ENCODE assay signal across 22 cellular contexts in genomic region chr6:169806718-169807117, GRCh38. TPM values are rescaled to one million over a fixed set of nuclear protein-coding genes. Genes with fewer than 3 reads are reported as not detected.
DNase-seq lines count a peak whose midpoint lies in the region; ATAC-seq lines count a peak whose summit lies in the region.
"Had no signal": no experiment of that assay in that cellular context is flagged by ENCODE, and none has a peak within 500 bp of the region (broad histone marks: within the 10 kb centered on the region; RNA-seq: fewer than 3 reads in every experiment).

No MANE protein-coding gene starts in this region.

- no peak overlapping the region for H3K4me3 ChIP-seq in naive thymus-derived CD4-positive, alpha-beta T cell (ENCODE audit: low read length)
- H3K4me3 ChIP-seq: cardiac muscle cell, HAP-1 had no signal

- CTCF ChIA-PET in activated CD8-positive, alpha-beta memory T cell treated with anti-CD3 and anti-CD28 coated beads, Interleukin-2, amount 10 ng/mL, durations not matched to agents 7 days and 5 days (lab: Charles Lee) = interaction anchor here (1.0 to 6.2 kb wide), 5 partner anchors 13 to 710 kb away, joined by 4 to 74 read pairs (median 4); no protein-coding TSS in a partner anchor
- CTCF ChIA-PET in naive thymus-derived CD4-positive, alpha-beta T cell (lab: Charles Lee) = interaction anchor here (4.5 kb wide), 1 partner anchor 17 kb away, joined by 25 read pairs; no protein-coding TSS in a partner anchor

- H3K9me3 ChIP-seq in naive thymus-derived CD4-positive, alpha-beta T cell (ENCODE audit: control insufficient read depth in 2 of 3, low read length in 3 of 3) = no peaks in the 10 kb centered on the region
- H3K9me3 ChIP-seq: HAP-1 had no signal

- DNase-seq in activated naive CD8-positive, alpha-beta T cell treated with anti-CD3 and anti-CD28 coated beads, Interleukin-2, amount 10 ng/mL, durations not matched to agents 7 days and 5 days = no peak
- DNase-seq in activated naive CD8-positive, alpha-beta T cell treated with anti-CD3 and anti-CD28 coated beads for 36 hours = no peak
- peak; percentile 43 for DNase-seq in activated CD8-positive, alpha-beta memory T cell treated with anti-CD3 and anti-CD28 coated beads, Interleukin-2, amount 10 ng/mL, durations not matched to agents 7 days and 5 days
- peak in 7 of 9 donors; percentile 25 to 57 (median 52) for DNase-seq in naive thymus-derived CD4-positive, alpha-beta T cell
- DNase-seq in NCI-H1436 treated with DMSO at 0.1 percent for 48 hours (lab: John Stamatoyannopoulos, UW) = no peak
- no peak for DNase-seq in NCI-H82 (lab: John Stamatoyannopoulos, UW)
- DNase-seq: activated gamma-delta T cell, C1 segment of cervical spinal cord, dermis blood vessel endothelial cell, GDM1, KBM-7, kidney glomerular epithelial cell, mesenchymal stem cell, MM.1S, naive B cell, NCI-H2171, OCI-M1, substantia nigra had no signal

- no peaks in the 10 kb centered on the region for H3K36me3 ChIP-seq in naive thymus-derived CD4-positive, alpha-beta T cell (ENCODE audit: control insufficient read depth in 2 of 3, insufficient read depth in 3 of 3, low read length in 3 of 3)
- H3K36me3 ChIP-seq: cardiac muscle cell, HAP-1 had no signal

- H3K4me1 ChIP-seq in naive thymus-derived CD4-positive, alpha-beta T cell (ENCODE audit: control insufficient read depth in 2 of 2, insufficient read depth in 2 of 2, low read length in 2 of 2) = peaks cover 27 to 53% of the 10 kb centered on the region in 2 donors
- H3K4me1 ChIP-seq: HAP-1 had no signal

- no peak overlapping the region for H3K4me3 Mint-ChIP-seq in activated naive CD8-positive, alpha-beta T cell treated with anti-CD3 and anti-CD28 coated beads, Interleukin-2, amount 10 ng/mL, durations not matched to agents 7 days and 5 days
- H3K4me3 Mint-ChIP-seq in activated naive CD8-positive, alpha-beta T cell treated with anti-CD3 and anti-CD28 coated beads for 36 hours = no peak overlapping the region
- no peak overlapping the region for H3K4me3 Mint-ChIP-seq in activated CD8-positive, alpha-beta memory T cell treated with anti-CD3 and anti-CD28 coated beads, Interleukin-2, amount 10 ng/mL, durations not matched to agents 7 days and 5 days
- H3K4me3 Mint-ChIP-seq in naive thymus-derived CD4-positive, alpha-beta T cell = peak overlapping the region in 7 of 10 donors; percentile 4 to 58 (median 31)
- H3K4me3 Mint-ChIP-seq: naive B cell had no signal

- no peak overlapping the region for H3K27ac ChIP-seq in naive thymus-derived CD4-positive, alpha-beta T cell (ENCODE audit: low read depth, low read length)
- H3K27ac ChIP-seq: cardiac muscle cell had no signal

- intact Hi-C loops in naive thymus-derived CD4-positive, alpha-beta T cell (cut with micrococcal nuclease) = no loop called here

- H3K9me3 Mint-ChIP-seq in activated naive CD8-positive, alpha-beta T cell treated with anti-CD3 and anti-CD28 coated beads, Interleukin-2, amount 10 ng/mL, durations not matched to agents 7 days and 5 days = peaks cover 12% of the 10 kb centered on the region
- H3K9me3 Mint-ChIP-seq in activated naive CD8-positive, alpha-beta T cell treated with anti-CD3 and anti-CD28 coated beads for 36 hours = no peaks in the 10 kb centered on the region
- no peaks in the 10 kb centered on the region for H3K9me3 Mint-ChIP-seq in activated CD8-positive, alpha-beta memory T cell treated with anti-CD3 and anti-CD28 coated beads, Interleukin-2, amount 10 ng/mL, durations not matched to agents 7 days and 5 days (ENCODE audit: low read depth)
- H3K9me3 Mint-ChIP-seq in naive thymus-derived CD4-positive, alpha-beta T cell = peaks cover 0 to 9% (median 4%) of the 10 kb centered on the region in 11 donors
- H3K9me3 Mint-ChIP-seq: naive B cell had no signal

- POLR2A ChIA-PET in activated naive CD8-positive, alpha-beta T cell treated with anti-CD3 and anti-CD28 coated beads, Interleukin-2, amount 10 ng/mL, durations not matched to agents 7 days and 5 days (lab: Charles Lee) = no interaction called here
- POLR2A ChIA-PET in naive thymus-derived CD4-positive, alpha-beta T cell (lab: Charles Lee) = interaction anchor here (1.1 kb wide), 1 partner anchor 483 kb away, joined by 3 read pairs; no protein-coding TSS in a partner anchor

- no peak for ATAC-seq in activated naive CD8-positive, alpha-beta T cell treated with anti-CD3 and anti-CD28 coated beads, Interleukin-2, amount 10 ng/mL, durations not matched to agents 7 days and 5 days (ENCODE audit: low read depth)
- no peak for ATAC-seq in activated CD8-positive, alpha-beta memory T cell treated with anti-CD3 and anti-CD28 coated beads, Interleukin-2, amount 10 ng/mL, durations not matched to agents 7 days and 5 days
- peak; percentile 65 for ATAC-seq in naive thymus-derived CD4-positive, alpha-beta T cell
- ATAC-seq in HG02981 (IDR thresholded peaks at IDR 0.05; ENCODE audit: unreplicated experiment) = no peak
- ATAC-seq: Right ventricle myocardium inferior had no signal

- no peaks in the 10 kb centered on the region for H3K36me3 Mint-ChIP-seq in activated naive CD8-positive, alpha-beta T cell treated with anti-CD3 and anti-CD28 coated beads, Interleukin-2, amount 10 ng/mL, durations not matched to agents 7 days and 5 days
- no peaks in the 10 kb centered on the region for H3K36me3 Mint-ChIP-seq in activated naive CD8-positive, alpha-beta T cell treated with anti-CD3 and anti-CD28 coated beads for 36 hours
- H3K36me3 Mint-ChIP-seq in activated CD8-positive, alpha-beta memory T cell treated with anti-CD3 and anti-CD28 coated beads, Interleukin-2, amount 10 ng/mL, durations not matched to agents 7 days and 5 days = no peaks in the 10 kb centered on the region
- no peaks in the 10 kb centered on the region for H3K36me3 Mint-ChIP-seq in naive thymus-derived CD4-positive, alpha-beta T cell
- H3K36me3 Mint-ChIP-seq: naive B cell had no signal

- H3K27ac Mint-ChIP-seq in activated naive CD8-positive, alpha-beta T cell treated with anti-CD3 and anti-CD28 coated beads, Interleukin-2, amount 10 ng/mL, durations not matched to agents 7 days and 5 days = peak overlapping the region; percentile 17
- no peak overlapping the region for H3K27ac Mint-ChIP-seq in activated naive CD8-positive, alpha-beta T cell treated with anti-CD3 and anti-CD28 coated beads for 36 hours
- peak overlapping the region; percentile 4 for H3K27ac Mint-ChIP-seq in activated CD8-positive, alpha-beta memory T cell treated with anti-CD3 and anti-CD28 coated beads, Interleukin-2, amount 10 ng/mL, durations not matched to agents 7 days and 5 days
- peak overlapping the region; percentile 31 to 83 (median 60) for H3K27ac Mint-ChIP-seq in naive thymus-derived CD4-positive, alpha-beta T cell
- H3K27ac Mint-ChIP-seq: naive B cell had no signal

- peaks cover 54% of the 10 kb centered on the region for H3K27me3 Mint-ChIP-seq in activated naive CD8-positive, alpha-beta T cell treated with anti-CD3 and anti-CD28 coated beads, Interleukin-2, amount 10 ng/mL, durations not matched to agents 7 days and 5 days
- peaks cover 49% of the 10 kb centered on the region for H3K27me3 Mint-ChIP-seq in activated naive CD8-positive, alpha-beta T cell treated with anti-CD3 and anti-CD28 coated beads for 36 hours
- peaks cover 57% of the 10 kb centered on the region for H3K27me3 Mint-ChIP-seq in activated CD8-positive, alpha-beta memory T cell treated with anti-CD3 and anti-CD28 coated beads, Interleukin-2, amount 10 ng/mL, durations not matched to agents 7 days and 5 days
- H3K27me3 Mint-ChIP-seq in naive thymus-derived CD4-positive, alpha-beta T cell = peaks cover 25 to 54% (median 38%) of the 10 kb centered on the region in 5 donors

- peaks cover 41% of the 10 kb centered on the region for H3K4me1 Mint-ChIP-seq in activated naive CD8-positive, alpha-beta T cell treated with anti-CD3 and anti-CD28 coated beads, Interleukin-2, amount 10 ng/mL, durations not matched to agents 7 days and 5 days
- peaks cover 52% of the 10 kb centered on the region for H3K4me1 Mint-ChIP-seq in activated naive CD8-positive, alpha-beta T cell treated with anti-CD3 and anti-CD28 coated beads for 36 hours
- peaks cover 52% of the 10 kb centered on the region for H3K4me1 Mint-ChIP-seq in activated CD8-positive, alpha-beta memory T cell treated with anti-CD3 and anti-CD28 coated beads, Interleukin-2, amount 10 ng/mL, durations not matched to agents 7 days and 5 days
- peaks cover 49 to 73% (median 62%) of the 10 kb centered on the region in 7 donors for H3K4me1 Mint-ChIP-seq in naive thymus-derived CD4-positive, alpha-beta T cell

- H3K27me3 ChIP-seq in naive thymus-derived CD4-positive, alpha-beta T cell (ENCODE audit: control insufficient read depth in 2 of 2, insufficient read depth in 2 of 2, low read length in 2 of 2) = peaks cover 0 to 2% of the 10 kb centered on the region in 2 donors
- H3K27me3 ChIP-seq: cardiac muscle cell had no signal

RNA-seq across cellular contexts. Expression of gene ERMARD, which starts 55.3 kb away (rescaled TPM):
- 10 to 100 TPM; 33.9 to 36.4 TPM for total RNA-seq in activated naive CD8-positive, alpha-beta T cell treated with anti-CD3 and anti-CD28 coated beads, Interleukin-2, amount 10 ng/mL, durations not matched to agents 7 days and 5 days
- 10 to 100 TPM; 24.0 to 26.2 TPM for total RNA-seq in activated naive CD8-positive, alpha-beta T cell treated with anti-CD3 and anti-CD28 coated beads for 36 hours
- 10 to 100 TPM; 29.3 to 36.7 TPM for total RNA-seq in activated CD8-positive, alpha-beta memory T cell treated with anti-CD3 and anti-CD28 coated beads, Interleukin-2, amount 10 ng/mL, durations not matched to agents 7 days and 5 days
- total RNA-seq in naive thymus-derived CD4-positive, alpha-beta T cell = 10 to 100 TPM; 30.3 to 43.7 (median 35.7) TPM
- polyA plus RNA-seq in naive thymus-derived CD4-positive, alpha-beta T cell = 10 to 100 TPM in 1 of 2 donors, 1 to 10 TPM in 1; 5.5 to 18.5 TPM

RNA-seq across cellular contexts. Expression of gene DYNLT2, which starts 55.3 kb away (rescaled TPM):
- 1 to 10 TPM; 2.3 to 2.9 TPM for total RNA-seq in activated naive CD8-positive, alpha-beta T cell treated with anti-CD3 and anti-CD28 coated beads, Interleukin-2, amount 10 ng/mL, durations not matched to agents 7 days and 5 days
- total RNA-seq in activated naive CD8-positive, alpha-beta T cell treated with anti-CD3 and anti-CD28 coated beads for 36 hours = 1 to 10 TPM; 2.0 TPM
- 1 to 10 TPM; 2.0 to 3.3 TPM for total RNA-seq in activated CD8-positive, alpha-beta memory T cell treated with anti-CD3 and anti-CD28 coated beads, Interleukin-2, amount 10 ng/mL, durations not matched to agents 7 days and 5 days
- 1 to 10 TPM; 2.5 to 4.7 (median 4.1) TPM for total RNA-seq in naive thymus-derived CD4-positive, alpha-beta T cell
- polyA plus RNA-seq in naive thymus-derived CD4-positive, alpha-beta T cell = 1 to 10 TPM in 1 of 2 donors, under 1 TPM in 1; 0.58 to 1.6 TPM

Comparison
In these comparisons a context has a peak if more than half of its experiments do, and no peak if none do; other contexts are left out.
1. DNase-seq: peak in activated CD8-positive, alpha-beta memory T cell treated with anti-CD3 and anti-CD28 coated beads, Interleukin-2, amount 10 ng/mL, durations not matched to agents 7 days and 5 days (single experiment) and naive thymus-derived CD4-positive, alpha-beta T cell (7 of 9); none in activated naive CD8-positive, alpha-beta T cell treated with anti-CD3 and anti-CD28 coated beads, Interleukin-2, amount 10 ng/mL, durations not matched to agents 7 days and 5 days (single experiment), activated naive CD8-positive, alpha-beta T cell treated with anti-CD3 and anti-CD28 coated beads for 36 hours (single experiment), NCI-H1436 treated with DMSO at 0.1 percent for 48 hours (single experiment) and NCI-H82 (single experiment).
2. H3K4me3 Mint-ChIP-seq: peak in naive thymus-derived CD4-positive, alpha-beta T cell (7 of 10); none in activated naive CD8-positive, alpha-beta T cell treated with anti-CD3 and anti-CD28 coated beads, Interleukin-2, amount 10 ng/mL, durations not matched to agents 7 days and 5 days (single experiment), activated naive CD8-positive, alpha-beta T cell treated with anti-CD3 and anti-CD28 coated beads for 36 hours (single experiment) and activated CD8-positive, alpha-beta memory T cell treated with anti-CD3 and anti-CD28 coated beads, Interleukin-2, amount 10 ng/mL, durations not matched to agents 7 days and 5 days (single experiment).